14 cellular contexts compared by ENCODE assay signal in the genomic region with DNA sequence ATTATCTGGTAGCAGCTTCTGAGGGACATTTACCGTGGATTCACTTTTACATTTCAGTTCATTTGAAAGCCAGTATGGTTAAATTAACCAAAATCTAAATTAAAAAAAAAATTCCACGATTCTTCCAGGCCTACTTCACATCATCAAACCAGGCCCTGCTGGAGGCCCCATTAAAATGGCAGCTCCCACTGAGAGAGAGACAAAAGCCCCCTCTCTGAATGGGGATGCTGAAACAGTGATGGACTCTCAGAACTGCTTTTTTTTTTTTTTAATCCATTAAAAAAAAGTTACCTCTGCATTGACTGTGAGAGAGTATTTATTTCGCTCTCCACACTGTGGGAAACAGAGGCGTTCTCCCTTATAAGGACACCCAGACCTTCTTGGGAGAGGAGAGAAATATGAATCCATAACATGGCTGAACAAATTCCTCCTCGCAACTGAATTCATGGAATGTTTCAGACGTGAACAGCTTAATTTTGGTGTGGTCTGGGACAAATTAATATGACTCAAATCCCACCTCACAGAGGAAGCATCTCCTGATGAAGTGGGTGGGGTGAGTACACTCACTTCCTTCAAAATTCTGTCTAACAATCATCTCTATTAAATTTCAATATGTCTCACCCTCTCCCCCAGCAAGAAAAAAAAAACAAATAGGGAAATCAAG.
A peak's percentile ranks its signal among the peaks of the same experiment; 100 is the strongest.
DNase-seq lines count a peak whose midpoint lies in the region; ATAC-seq and TF ChIP-seq lines count a peak whose summit lies in the region.
"Had no signal": no experiment of that assay in that cellular context is flagged by ENCODE, and none has a peak within 500 bp of the region (broad histone marks: within the 10 kb centered on the region; RNA-seq: fewer than 3 reads in every experiment).

No MANE protein-coding gene starts in this region.

- H3K4me1 ChIP-seq in transverse colon: peaks cover 0 to 4% (median 0%) of the 10 kb centered on the region in 4 donors
- H3K4me1 ChIP-seq: prostate gland had no signal

- no peaks in the 10 kb centered on the region for H3K27me3 ChIP-seq in transverse colon

- TF ChIP-seq EP300 in transverse colon (IDR thresholded peaks at IDR 0.05; ENCODE audit: low read depth): no peak

- in situ Hi-C loops in transverse colon (cut with MboI; ENCODE audit: low pct_ligation_motif_present in 1 of 4, low pct_unique_long_range_greater_than_20kb in 1 of 4, low sequenced_read_pairs in 3 of 4): no loop called here

- no peak for ATAC-seq in HG02884 (IDR thresholded peaks at IDR 0.05; ENCODE audit: unreplicated experiment)
- no peak for ATAC-seq in GM21526 (IDR thresholded peaks at IDR 0.05; ENCODE audit: low FRiP score, unreplicated experiment)
- no peak for ATAC-seq in GM18870 (IDR thresholded peaks at IDR 0.05; ENCODE audit: unreplicated experiment)

- DNase-seq in CD1c-positive myeloid dendritic cell (ENCODE audit: extremely low spot score) (peak; percentile 49), NCI-H226 (peak; percentile 67), dermis blood vessel endothelial cell (peak; percentile 23), myocyte (ENCODE audit: low read depth) (peak; percentile 82), transverse colon (no peak)
- DNase-seq: dorsolateral prefrontal cortex, Kasumi-1, kidney, NCI-H446, SHP77 had no signal

- no peaks in the 10 kb centered on the region for H3K9me3 ChIP-seq in transverse colon
- H3K9me3 ChIP-seq: prostate gland had no signal

- 83 to 94% methylated on average over 4 to 6 of the region's 6 CpGs for WGBS in transverse colon (ENCODE audit: low coverage in 1 of 2), 2 donors

- TF ChIP-seq CTCF in transverse colon (IDR thresholded peaks at IDR 0.05): no peak

- TF ChIP-seq POLR2A in transverse colon (IDR thresholded peaks at IDR 0.05): no peak

- no peaks in the 10 kb centered on the region for H3K36me3 ChIP-seq in transverse colon
- H3K36me3 ChIP-seq: prostate gland had no signal

- no peak overlapping the region for H3K4me3 ChIP-seq in transverse colon
- H3K4me3 ChIP-seq: prostate gland had no signal

- no peak overlapping the region for H3K27ac ChIP-seq in transverse colon
- H3K27ac ChIP-seq: dorsolateral prefrontal cortex, prostate gland had no signal

- intact Hi-C loops in transverse colon (cut with DNase I; ENCODE audit: low total_unique reads): no loop called here
